ENCODE assay signal across 15 cellular contexts in genomic region chr12:25051171-25051570, GRCh38.
DNase-seq lines count a peak whose midpoint lies in the region; ATAC-seq and TF ChIP-seq lines count a peak whose summit lies in the region.
"Had no signal": no experiment of that assay in that cellular context is flagged by ENCODE, and none has a peak within 500 bp of the region (broad histone marks: within the 10 kb centered on the region; RNA-seq: fewer than 3 reads in every experiment).

No MANE protein-coding gene starts in this region.

- H3K27me3 Mint-ChIP-seq in activated T-cell treated with anti-CD3 and anti-CD28 coated beads, Interleukin-2, amount 50 U/mL, for 24 hours: no peaks in the 10 kb centered on the region

- H3K9me3 ChIP-seq in colonic mucosa: no peaks in the 10 kb centered on the region
- H3K9me3 ChIP-seq: ovary had no signal

- peaks cover 45% of the 10 kb centered on the region for H3K4me1 Mint-ChIP-seq in activated T-cell treated with anti-CD3 and anti-CD28 coated beads, Interleukin-2, amount 50 U/mL, for 24 hours (ENCODE audit: low read depth)
- H3K4me1 Mint-ChIP-seq in stimulated activated effector memory CD8-positive, alpha-beta T cell treated with anti-CD3 and anti-CD28 coated beads, Interleukin-12 subunit alpha, Interleukin-12 subunit beta, amount 100 ng/mL, for 72 hours: peaks cover 39% of the 10 kb centered on the region

- no peak for TF ChIP-seq CTCF in NB4 (IDR thresholded peaks at IDR 0.05; ENCODE audit: low read depth, low read length)
- TF ChIP-seq CTCF in colonic mucosa (IDR thresholded peaks at IDR 0.05): no peak
- no peak for TF ChIP-seq CTCF in lower leg skin (IDR thresholded peaks at IDR 0.05)
- no peak for TF ChIP-seq CTCF in coronary artery (IDR thresholded peaks at IDR 0.05)

- intact Hi-C loops in colonic mucosa (cut with DNase I): no loop called here
- intact Hi-C loops in lower leg skin (cut with DNase I; ENCODE audit: low total_unique reads): no loop called here

- no peaks in the 10 kb centered on the region for H3K36me3 ChIP-seq in colonic mucosa
- H3K36me3 ChIP-seq: ovary, suprapubic skin had no signal

- no peaks in the 10 kb centered on the region for H3K4me1 ChIP-seq in colonic mucosa

- peak overlapping the region; percentile 97 for H3K27ac Mint-ChIP-seq in activated T-cell treated with anti-CD3 and anti-CD28 coated beads, Interleukin-2, amount 50 U/mL, for 24 hours
- H3K27ac Mint-ChIP-seq in stimulated activated effector memory CD8-positive, alpha-beta T cell treated with anti-CD3 and anti-CD28 coated beads, Interleukin-12 subunit alpha, Interleukin-12 subunit beta, amount 100 ng/mL, for 72 hours: peak overlapping the region; percentile 94

- H3K27ac ChIP-seq in colonic mucosa: peak overlapping the region; percentile 38
- H3K27ac ChIP-seq in coronary artery: no peak overlapping the region
- H3K27ac ChIP-seq: ovary, suprapubic skin had no signal

- peaks cover 8% of the 10 kb centered on the region for H3K9me3 Mint-ChIP-seq in activated T-cell treated with anti-CD3 and anti-CD28 coated beads, Interleukin-2, amount 50 U/mL, for 24 hours
- H3K9me3 Mint-ChIP-seq in stimulated activated effector memory CD8-positive, alpha-beta T cell treated with anti-CD3 and anti-CD28 coated beads, Interleukin-12 subunit alpha, Interleukin-12 subunit beta, amount 100 ng/mL, for 72 hours: peaks cover 11% of the 10 kb centered on the region

- no peak for ATAC-seq in stimulated activated effector memory CD8-positive, alpha-beta T cell treated with anti-CD3 and anti-CD28 coated beads, Interleukin-12 subunit alpha, Interleukin-12 subunit beta, amount 100 ng/mL, for 72 hours

- peaks cover 7% of the 10 kb centered on the region for H3K36me3 Mint-ChIP-seq in activated T-cell treated with anti-CD3 and anti-CD28 coated beads, Interleukin-2, amount 50 U/mL, for 24 hours (ENCODE audit: low read depth)
- H3K36me3 Mint-ChIP-seq in stimulated activated effector memory CD8-positive, alpha-beta T cell treated with anti-CD3 and anti-CD28 coated beads, Interleukin-12 subunit alpha, Interleukin-12 subunit beta, amount 100 ng/mL, for 72 hours: peaks cover 9% of the 10 kb centered on the region

- peak overlapping the region; percentile 85 for H3K4me3 Mint-ChIP-seq in activated T-cell treated with anti-CD3 and anti-CD28 coated beads, Interleukin-2, amount 50 U/mL, for 24 hours
- peak overlapping the region; percentile 88 for H3K4me3 Mint-ChIP-seq in stimulated activated effector memory CD8-positive, alpha-beta T cell treated with anti-CD3 and anti-CD28 coated beads, Interleukin-12 subunit alpha, Interleukin-12 subunit beta, amount 100 ng/mL, for 72 hours

- DNase-seq in activated T-cell treated with anti-CD3 and anti-CD28 coated beads, Interleukin-2, amount 50 U/mL, for 24 hours: no peak
- DNase-seq in activated T-cell treated with anti-CD3 and anti-CD28 coated beads for 4 hours (no peak), NB4 (ENCODE audit: low read depth) (no peak), colonic mucosa (no peak), lower leg skin (ENCODE audit: low spot score in 2 of 2) (no peak), coronary artery (ENCODE audit: low spot score) (no peak), NCI-H2227 treated with DMSO at 0.1 percent for 48 hours (lab: John Stamatoyannopoulos, UW) (no peak)
- DNase-seq in stimulated activated effector memory CD8-positive, alpha-beta T cell treated with anti-CD3 and anti-CD28 coated beads, Interleukin-12 subunit alpha, Interleukin-12 subunit beta, amount 100 ng/mL, for 72 hours (ENCODE audit: low spot score in 2 of 2): peak in 1 of 2 donors; percentile 53
- DNase-seq: dermis blood vessel endothelial cell, foreskin fibroblast, GF-D8, kidney, NCI-H2081, ovary had no signal

- peak overlapping the region; percentile 8 for H3K4me3 ChIP-seq in NB4 (ENCODE audit: low read depth, low read length)
- no peak overlapping the region for H3K4me3 ChIP-seq in colonic mucosa
- no peak overlapping the region for H3K4me3 ChIP-seq in lower leg skin (ENCODE audit: low read depth, poor library complexity, severe bottlenecking)
- no peak overlapping the region for H3K4me3 ChIP-seq in coronary artery
- H3K4me3 ChIP-seq: ovary had no signal

- no peaks in the 10 kb centered on the region for H3K27me3 ChIP-seq in colonic mucosa
- H3K27me3 ChIP-seq: ovary, suprapubic skin had no signal

- H3K9ac ChIP-seq in colonic mucosa (ENCODE audit: low read depth in 2 of 2, low read length in 2 of 2): no peak overlapping the region

- WGBS in lower leg skin, 2 donors: 50 to 59% methylated on average over 6 of the region's 6 CpGs

- TF ChIP-seq POLR2A in NB4 (IDR thresholded peaks at IDR 0.05; ENCODE audit: extremely low read depth, insufficient read length) (no peak), lower leg skin (IDR thresholded peaks at IDR 0.05) (no peak)
